Comparison of ENCODE assay signal across 12 cellular contexts in genomic region chr16:31185339-31185738, GRCh38. TPM values are rescaled to one million over a fixed set of nuclear protein-coding genes. Genes with fewer than 3 reads are reported as not detected.
DNase-seq lines count a peak whose midpoint lies in the region; ATAC-seq and TF ChIP-seq lines count a peak whose summit lies in the region.
"Had no signal": no experiment of that assay in that cellular context is flagged by ENCODE, and none has a peak within 500 bp of the region (broad histone marks: within the 10 kb centered on the region; RNA-seq: fewer than 3 reads in every experiment).

No MANE protein-coding gene starts in this region.

- peaks cover 97% of the 10 kb centered on the region for H4K20me1 ChIP-seq in DND-41 (ENCODE audit: insufficient read depth, low read length)

- H3K4me3 Mint-ChIP-seq in activated B cell treated with CpG ODN at 0.5 μM for 24 hours, result no peak overlapping the region
- H3K4me3 Mint-ChIP-seq in natural killer cell treated with Interleukin-12 subunit alpha and Interleukin-12 subunit beta and Interleukin-15 and Interleukin-18, amount 100 ng/mL, for 72 hours, result peak overlapping the region; percentile 86

- H2AFZ ChIP-seq in DND-41 (ENCODE audit: low read depth, low read length), result no peak overlapping the region

- H3K4me1 Mint-ChIP-seq in activated B cell treated with CpG ODN at 0.5 μM for 24 hours, result peaks cover 51% of the 10 kb centered on the region
- H3K4me1 Mint-ChIP-seq in natural killer cell treated with Interleukin-12 subunit alpha and Interleukin-12 subunit beta and Interleukin-15 and Interleukin-18, amount 100 ng/mL, for 72 hours (ENCODE audit: low read depth in 2 of 2), result peaks cover 93 to 94% of the 10 kb centered on the region in 2 donors

- no peak overlapping the region for H3K27ac ChIP-seq in DND-41 (ENCODE audit: low read length)
- H3K27ac ChIP-seq: left ventricle myocardium inferior had no signal

- H3K36me3 ChIP-seq in DND-41 (ENCODE audit: insufficient read depth, low read length), result peaks cover 96% of the 10 kb centered on the region

- POLR2A ChIA-PET in activated B cell treated with CpG ODN at 0.5 μM for 24 hours (lab: Charles Lee), result interaction anchor here (0.8 kb wide), 1 partner anchor 13 kb away, joined by 3 read pairs; no protein-coding TSS in a partner anchor

- ATAC-seq in DND-41 (ENCODE audit: insufficient read depth, low read depth) (no peak), activated B cell treated with CpG ODN at 0.5 μM for 24 hours (ENCODE audit: low read depth) (no peak)
- no peak for ATAC-seq in natural killer cell treated with Interleukin-12 subunit alpha and Interleukin-12 subunit beta and Interleukin-15 and Interleukin-18, amount 100 ng/mL, for 72 hours

- DNase-seq in DND-41, result no peak
- DNase-seq in activated B cell treated with CpG ODN at 0.5 μM for 24 hours, result no peak
- DNase-seq in natural killer cell treated with Interleukin-12 subunit alpha and Interleukin-12 subunit beta and Interleukin-15 and Interleukin-18, amount 100 ng/mL, for 72 hours (ENCODE audit: low spot score), result no peak
- DNase-seq in NCI-H1930 (lab: John Stamatoyannopoulos, UW), result no peak
- no peak for DNase-seq in stimulated activated CD4-positive, alpha-beta T cell treated with anti-CD3 and anti-CD28 coated beads, Interleukin-2, amount 100 ng/mL, for 24 hours
- DNase-seq: aorta, dermis blood vessel endothelial cell, left ventricle myocardium inferior, NCI-H82, RPMI8226 had no signal

- TF ChIP-seq CTCF in DND-41 (IDR thresholded peaks at IDR 0.05; ENCODE audit: borderline replicate concordance, extremely low read depth, low read length, poor library complexity, severe bottlenecking) (no peak), activated B cell treated with CpG ODN at 0.5 μM for 24 hours (IDR thresholded peaks at IDR 0.05) (no peak)

- no peaks in the 10 kb centered on the region for H3K9me3 ChIP-seq in DND-41 (ENCODE audit: insufficient read depth, low read length, severe bottlenecking)
- H3K9me3 ChIP-seq: left ventricle myocardium inferior had no signal

- H3K4me1 ChIP-seq in DND-41 (ENCODE audit: insufficient read depth, low read length), result peaks cover 43% of the 10 kb centered on the region

- intact Hi-C loops in activated B cell treated with CpG ODN at 0.5 μM for 24 hours (cut with micrococcal nuclease), result no loop called here

- H3K4me3 ChIP-seq in DND-41 (ENCODE audit: low read depth in 1 of 2, low read length in 2 of 2), result no peak overlapping the region
- H3K4me3 ChIP-seq: left ventricle myocardium inferior had no signal

- CTCF ChIA-PET in activated B cell treated with CpG ODN at 0.5 μM for 24 hours (lab: Charles Lee), result no interaction called here

- no peaks in the 10 kb centered on the region for H3K9me3 Mint-ChIP-seq in activated B cell treated with CpG ODN at 0.5 μM for 24 hours
- H3K9me3 Mint-ChIP-seq in natural killer cell treated with Interleukin-12 subunit alpha and Interleukin-12 subunit beta and Interleukin-15 and Interleukin-18, amount 100 ng/mL, for 72 hours, result no peaks in the 10 kb centered on the region

- H3K9ac ChIP-seq in DND-41 (ENCODE audit: low read depth, low read length), result no peak overlapping the region

- H3K4me2 ChIP-seq in DND-41 (ENCODE audit: insufficient read depth, low read length), result peak overlapping the region; percentile 37; the same call in 1 of the 2 replicates

- no peaks in the 10 kb centered on the region for H3K27me3 ChIP-seq in DND-41 (ENCODE audit: insufficient read depth, low read length, poor library complexity)

- peaks cover 99% of the 10 kb centered on the region for H3K79me2 ChIP-seq in DND-41 (ENCODE audit: insufficient read depth, low read length)

- H3K36me3 Mint-ChIP-seq in activated B cell treated with CpG ODN at 0.5 μM for 24 hours (ENCODE audit: low read depth), result peaks cover 93% of the 10 kb centered on the region
- peaks cover 84% of the 10 kb centered on the region for H3K36me3 Mint-ChIP-seq in natural killer cell treated with Interleukin-12 subunit alpha and Interleukin-12 subunit beta and Interleukin-15 and Interleukin-18, amount 100 ng/mL, for 72 hours

- peak overlapping the region; percentile 33 for H3K27ac Mint-ChIP-seq in activated B cell treated with CpG ODN at 0.5 μM for 24 hours
- peak overlapping the region; percentile 74 to 100 for H3K27ac Mint-ChIP-seq in natural killer cell treated with Interleukin-12 subunit alpha and Interleukin-12 subunit beta and Interleukin-15 and Interleukin-18, amount 100 ng/mL, for 72 hours

- H3K27me3 Mint-ChIP-seq in activated B cell treated with CpG ODN at 0.5 μM for 24 hours, result no peaks in the 10 kb centered on the region
- no peaks in the 10 kb centered on the region for H3K27me3 Mint-ChIP-seq in natural killer cell treated with Interleukin-12 subunit alpha and Interleukin-12 subunit beta and Interleukin-15 and Interleukin-18, amount 100 ng/mL, for 72 hours

RNA-seq across cellular contexts. Expression of gene FUS, which starts 5.4 kb away (rescaled TPM):
- total RNA-seq in activated B cell treated with CpG ODN at 0.5 μM for 24 hours, result 681 and 752 TPM in 2 replicates
- 100 to 1,000 TPM; 625 to 840 TPM for total RNA-seq in natural killer cell treated with Interleukin-12 subunit alpha and Interleukin-12 subunit beta and Interleukin-15 and Interleukin-18, amount 100 ng/mL, for 72 hours

RNA-seq across cellular contexts. Expression of gene PYCARD, which starts 17.2 kb away (rescaled TPM):
- total RNA-seq in activated B cell treated with CpG ODN at 0.5 μM for 24 hours, result 21.7 and 27.8 TPM in 2 replicates
- total RNA-seq in natural killer cell treated with Interleukin-12 subunit alpha and Interleukin-12 subunit beta and Interleukin-15 and Interleukin-18, amount 100 ng/mL, for 72 hours, result 10 to 100 TPM; 23.1 to 29.8 TPM
- total RNA-seq: H4 had no signal

RNA-seq across cellular contexts. Expression of gene TRIM72, which starts 28.6 kb away (rescaled TPM):
- 0.16 TPM in 1 of 2 replicates, not detected in the other for total RNA-seq in activated B cell treated with CpG ODN at 0.5 μM for 24 hours
- total RNA-seq in natural killer cell treated with Interleukin-12 subunit alpha and Interleukin-12 subunit beta and Interleukin-15 and Interleukin-18, amount 100 ng/mL, for 72 hours, result under 1 TPM in 1 of 2 donors, not detected in 1; 0.06 TPM
- total RNA-seq: activated CD8-positive, alpha-beta memory T cell treated with anti-CD3 and anti-CD28 coated beads for 36 hours; dermis blood vessel endothelial cell; H4 had no signal

RNA-seq across cellular contexts. Expression of gene PYDC1, which starts 31.6 kb away (rescaled TPM):
- 0.27 TPM in 1 of 2 replicates, not detected in the other for total RNA-seq in activated B cell treated with CpG ODN at 0.5 μM for 24 hours
- not detected for total RNA-seq in natural killer cell treated with Interleukin-12 subunit alpha and Interleukin-12 subunit beta and Interleukin-15 and Interleukin-18, amount 100 ng/mL, for 72 hours
- total RNA-seq: activated CD8-positive, alpha-beta memory T cell treated with anti-CD3 and anti-CD28 coated beads for 36 hours; aorta; dermis blood vessel endothelial cell; H4; left ventricle myocardium inferior had no signal

RNA-seq across cellular contexts. Expression of gene PRSS36, which starts 35.5 kb away (rescaled TPM):
- total RNA-seq in activated B cell treated with CpG ODN at 0.5 μM for 24 hours, result 0.56 and 0.60 TPM in 2 replicates
- 1 to 10 TPM in 1 of 2 donors, not detected in 1; 1.5 TPM for total RNA-seq in natural killer cell treated with Interleukin-12 subunit alpha and Interleukin-12 subunit beta and Interleukin-15 and Interleukin-18, amount 100 ng/mL, for 72 hours
- total RNA-seq: dermis blood vessel endothelial cell had no signal
